2 cellular contexts compared by ENCODE assay signal in the genomic region with DNA sequence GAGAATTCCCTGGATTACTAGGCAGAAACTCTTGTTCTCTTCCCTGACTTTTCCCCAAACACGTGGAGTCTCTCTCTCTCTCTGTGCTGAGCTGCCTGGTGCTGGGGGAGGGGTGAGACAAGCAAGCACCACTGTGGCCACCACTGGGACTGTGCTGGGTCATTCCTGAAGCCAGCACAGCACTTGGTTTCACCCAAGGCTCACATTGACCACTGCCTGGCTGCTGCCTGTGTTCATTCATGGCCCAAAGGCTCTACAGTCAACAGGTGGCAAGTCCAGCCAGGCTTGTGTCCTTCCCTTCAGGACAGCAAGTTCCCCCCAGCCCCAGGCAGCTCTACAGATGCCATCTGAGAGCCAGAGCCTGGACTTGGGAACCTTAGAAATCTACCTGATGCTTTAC.
A peak's percentile ranks its signal among the peaks of the same experiment; 100 is the strongest.
TF ChIP-seq lines count a peak whose summit lies in the region.

No MANE protein-coding gene starts in this region.

TF ChIP-seq in HEK293, 187 proteins besides CTCF, POLR2A, EP300 and RAD21:
- peak; percentile 87 for TF ChIP-seq SCRT2 (tag by site-specific recombination; IDR thresholded peaks at IDR 0.05)
- peak; percentile 53; the same call in 1 of the 2 replicates for TF ChIP-seq SCRT1 (tag by site-specific recombination; IDR thresholded peaks at IDR 0.05; ENCODE audit: borderline replicate concordance)
- TF ChIP-seq ZNF350 (tag by site-specific recombination; IDR thresholded peaks at IDR 0.05): no peak
- TF ChIP-seq ZNF10 (tag by site-specific recombination; IDR thresholded peaks at IDR 0.05): no peak
- TF ChIP-seq, protein P1, sequence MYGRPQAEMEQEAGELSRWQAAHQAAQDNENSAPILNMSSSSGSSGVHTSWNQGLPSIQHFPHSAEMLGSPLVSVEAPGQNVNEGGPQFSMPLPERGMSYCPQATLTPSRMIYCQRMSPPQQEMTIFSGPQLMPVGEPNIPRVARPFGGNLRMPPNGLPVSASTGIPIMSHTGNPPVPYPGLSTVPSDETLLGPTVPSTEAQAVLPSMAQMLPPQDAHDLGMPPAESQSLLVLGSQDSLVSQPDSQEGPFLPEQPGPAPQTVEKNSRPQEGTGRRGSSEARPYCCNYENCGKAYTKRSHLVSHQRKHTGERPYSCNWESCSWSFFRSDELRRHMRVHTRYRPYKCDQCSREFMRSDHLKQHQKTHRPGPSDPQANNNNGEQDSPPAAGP (tag by site-specific recombination; IDR thresholded peaks at IDR 0.05): no peak
- no peak for TF ChIP-seq TCF7L2 (IDR thresholded peaks at IDR 0.05; ENCODE audit: borderline replicate concordance, low read depth, low read length)
- TF ChIP-seq ZNF777 (tag by site-specific recombination; IDR thresholded peaks at IDR 0.05; ENCODE audit: borderline replicate concordance): no peak
- no peak for TF ChIP-seq ZNF404 (tag by site-specific recombination; IDR thresholded peaks at IDR 0.05)

TF ChIP-seq in H1, 55 proteins besides CTCF, POLR2A, EP300 and RAD21:
- no peak for TF ChIP-seq EZH2 (IDR thresholded peaks at IDR 0.05; ENCODE audit: low read depth, low read length, severe bottlenecking)
- TF ChIP-seq YY1 (IDR thresholded peaks at IDR 0.05; ENCODE audit: low read depth, low read length): no peak
- TF ChIP-seq, protein P2, sequence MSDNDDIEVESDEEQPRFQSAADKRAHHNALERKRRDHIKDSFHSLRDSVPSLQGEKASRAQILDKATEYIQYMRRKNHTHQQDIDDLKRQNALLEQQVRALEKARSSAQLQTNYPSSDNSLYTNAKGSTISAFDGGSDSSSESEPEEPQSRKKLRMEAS (IDR thresholded peaks at IDR 0.05): 0 out of 2 replicates have a peak, but pooled peaks have one; percentile 14
